ENCODE assay signal across 1 cellular context in the genomic region with DNA sequence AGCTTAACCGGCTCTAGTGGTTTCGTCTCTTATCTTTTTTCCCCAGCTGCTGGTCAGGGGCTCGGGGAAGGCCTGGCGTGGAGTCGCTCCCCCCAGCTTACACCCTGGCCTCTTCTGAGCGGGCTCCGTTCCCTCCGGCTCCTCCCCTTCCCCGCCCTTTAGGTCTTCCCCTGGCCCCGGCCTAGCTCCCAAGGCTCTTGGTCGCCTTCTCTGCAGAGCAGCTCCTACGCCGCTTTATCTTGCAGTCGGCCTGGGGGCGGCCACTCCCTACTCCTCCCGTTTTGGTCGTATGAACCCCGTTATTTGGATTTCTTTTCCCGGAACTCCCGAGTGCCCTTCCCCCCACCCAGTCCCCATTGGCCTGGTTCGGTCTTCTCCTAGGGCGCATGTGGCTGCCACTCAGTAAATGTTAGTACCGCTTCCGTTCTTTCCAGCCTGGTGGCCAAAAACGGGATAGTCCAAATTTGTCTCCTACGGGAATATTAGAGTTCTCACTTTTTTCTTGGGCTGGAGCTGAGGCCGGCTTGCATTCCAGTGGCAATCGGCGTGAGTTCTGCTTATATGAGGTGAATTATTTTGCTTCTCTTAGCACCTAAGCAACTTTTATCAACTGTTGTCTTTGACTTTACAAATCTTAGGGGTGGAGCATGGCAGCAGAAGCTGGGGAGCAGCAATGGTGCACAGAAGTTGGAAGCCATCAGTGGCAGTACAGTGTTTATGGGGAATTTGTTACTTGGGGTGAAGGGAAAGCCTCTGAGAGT.
TF ChIP-seq lines count a peak whose summit lies in the region.

No MANE protein-coding gene starts in this region.

TF ChIP-seq in HepG2, 621 proteins besides CTCF, POLR2A, EP300 and RAD21 (continued from another document and continues in another):
- TF ChIP-seq, protein P1, sequence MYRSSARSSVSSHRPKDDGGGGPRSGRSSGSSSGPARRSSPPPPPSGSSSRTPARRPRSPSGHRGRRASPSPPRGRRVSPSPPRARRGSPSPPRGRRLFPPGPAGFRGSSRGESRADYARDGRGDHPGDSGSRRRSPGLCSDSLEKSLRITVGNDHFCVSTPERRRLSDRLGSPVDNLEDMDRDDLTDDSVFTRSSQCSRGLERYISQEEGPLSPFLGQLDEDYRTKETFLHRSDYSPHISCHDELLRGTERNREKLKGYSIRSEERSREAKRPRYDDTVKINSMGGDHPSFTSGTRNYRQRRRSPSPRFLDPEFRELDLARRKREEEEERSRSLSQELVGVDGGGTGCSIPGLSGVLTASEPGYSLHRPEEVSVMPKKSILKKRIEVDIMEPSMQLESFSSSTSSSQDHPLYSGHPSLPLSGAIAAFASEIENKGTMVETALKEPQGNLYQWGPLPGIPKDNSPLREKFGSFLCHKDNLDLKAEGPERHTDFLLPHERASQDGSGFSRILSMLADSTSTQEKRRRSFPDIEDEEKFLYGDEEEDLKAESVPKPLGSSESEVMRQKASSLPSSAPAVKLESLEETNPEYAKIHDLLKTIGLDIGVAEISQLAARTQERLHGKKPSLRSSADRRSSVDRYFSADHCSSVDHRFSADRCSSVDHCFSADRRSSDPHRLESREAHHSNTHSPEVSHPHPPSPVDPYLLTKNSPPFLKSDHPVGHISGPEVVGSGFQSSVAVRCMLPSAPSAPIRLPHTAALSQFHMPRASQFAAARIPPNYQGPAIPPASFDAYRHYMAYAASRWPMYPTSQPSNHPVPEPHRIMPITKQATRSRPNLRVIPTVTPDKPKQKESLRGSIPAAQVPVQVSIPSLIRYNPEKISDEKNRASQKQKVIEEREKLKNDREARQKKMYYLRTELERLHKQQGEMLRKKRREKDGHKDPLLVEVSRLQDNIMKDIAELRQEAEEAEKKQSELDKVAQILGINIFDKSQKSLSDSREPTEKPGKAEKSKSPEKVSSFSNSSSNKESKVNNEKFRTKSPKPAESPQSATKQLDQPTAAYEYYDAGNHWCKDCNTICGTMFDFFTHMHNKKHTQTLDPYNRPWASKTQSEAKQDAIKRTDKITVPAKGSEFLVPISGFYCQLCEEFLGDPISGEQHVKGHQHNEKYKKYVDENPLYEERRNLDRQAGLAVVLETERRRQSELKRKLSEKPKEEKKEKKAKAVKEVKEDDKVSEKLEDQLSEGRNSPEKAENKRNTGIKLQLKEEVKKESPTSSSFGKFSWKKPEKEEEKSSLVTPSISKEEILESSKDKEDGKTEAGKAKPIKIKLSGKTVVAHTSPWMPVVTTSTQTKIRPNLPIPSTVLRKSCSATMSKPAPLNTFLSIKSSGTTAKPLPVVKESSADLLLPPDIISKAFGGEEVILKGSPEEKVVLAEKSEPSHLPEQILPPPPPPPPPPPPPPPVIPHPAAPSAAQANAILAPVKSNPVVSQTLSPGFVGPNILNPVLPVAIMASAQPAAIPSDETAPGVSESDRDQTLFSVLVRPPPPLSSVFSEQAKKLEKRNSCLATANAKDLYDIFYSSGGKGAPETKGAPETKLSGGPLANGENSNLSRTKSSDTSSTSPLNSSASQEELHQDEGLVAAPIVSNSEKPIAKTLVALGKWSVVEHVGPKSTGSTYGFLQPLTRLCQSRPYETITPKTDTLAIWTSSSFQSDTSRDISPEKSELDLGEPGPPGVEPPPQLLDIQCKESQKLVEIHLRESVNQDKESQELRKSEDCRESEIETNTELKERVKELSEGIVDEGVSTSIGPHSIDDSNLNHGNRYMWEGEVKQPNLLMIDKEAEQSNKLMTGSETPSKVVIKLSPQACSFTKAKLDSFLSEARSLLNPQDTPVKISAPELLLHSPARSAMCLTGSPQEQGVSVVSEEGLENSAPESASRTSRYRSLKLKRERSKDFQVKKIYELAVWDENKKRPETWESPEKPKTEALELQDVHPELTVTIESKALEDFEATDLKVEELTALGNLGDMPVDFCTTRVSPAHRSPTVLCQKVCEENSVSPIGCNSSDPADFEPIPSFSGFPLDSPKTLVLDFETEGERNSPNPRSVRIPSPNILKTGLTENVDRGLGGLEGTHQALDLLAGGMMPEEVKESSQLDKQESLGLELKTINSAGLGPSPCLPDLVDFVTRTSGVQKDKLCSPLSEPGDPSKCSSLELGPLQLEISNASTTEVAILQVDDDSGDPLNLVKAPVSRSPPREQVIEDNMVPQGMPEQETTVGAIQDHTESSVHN (CRISPR knock-in tag; IDR thresholded peaks at IDR 0.05), result no peak
- TF ChIP-seq ZNF281 (CRISPR knock-in tag; IDR thresholded peaks at IDR 0.05; ENCODE audit: borderline replicate concordance), result peak; percentile 96
- no peak for TF ChIP-seq ZNF468 (CRISPR knock-in tag; IDR thresholded peaks at IDR 0.05)
- TF ChIP-seq, protein P2, sequence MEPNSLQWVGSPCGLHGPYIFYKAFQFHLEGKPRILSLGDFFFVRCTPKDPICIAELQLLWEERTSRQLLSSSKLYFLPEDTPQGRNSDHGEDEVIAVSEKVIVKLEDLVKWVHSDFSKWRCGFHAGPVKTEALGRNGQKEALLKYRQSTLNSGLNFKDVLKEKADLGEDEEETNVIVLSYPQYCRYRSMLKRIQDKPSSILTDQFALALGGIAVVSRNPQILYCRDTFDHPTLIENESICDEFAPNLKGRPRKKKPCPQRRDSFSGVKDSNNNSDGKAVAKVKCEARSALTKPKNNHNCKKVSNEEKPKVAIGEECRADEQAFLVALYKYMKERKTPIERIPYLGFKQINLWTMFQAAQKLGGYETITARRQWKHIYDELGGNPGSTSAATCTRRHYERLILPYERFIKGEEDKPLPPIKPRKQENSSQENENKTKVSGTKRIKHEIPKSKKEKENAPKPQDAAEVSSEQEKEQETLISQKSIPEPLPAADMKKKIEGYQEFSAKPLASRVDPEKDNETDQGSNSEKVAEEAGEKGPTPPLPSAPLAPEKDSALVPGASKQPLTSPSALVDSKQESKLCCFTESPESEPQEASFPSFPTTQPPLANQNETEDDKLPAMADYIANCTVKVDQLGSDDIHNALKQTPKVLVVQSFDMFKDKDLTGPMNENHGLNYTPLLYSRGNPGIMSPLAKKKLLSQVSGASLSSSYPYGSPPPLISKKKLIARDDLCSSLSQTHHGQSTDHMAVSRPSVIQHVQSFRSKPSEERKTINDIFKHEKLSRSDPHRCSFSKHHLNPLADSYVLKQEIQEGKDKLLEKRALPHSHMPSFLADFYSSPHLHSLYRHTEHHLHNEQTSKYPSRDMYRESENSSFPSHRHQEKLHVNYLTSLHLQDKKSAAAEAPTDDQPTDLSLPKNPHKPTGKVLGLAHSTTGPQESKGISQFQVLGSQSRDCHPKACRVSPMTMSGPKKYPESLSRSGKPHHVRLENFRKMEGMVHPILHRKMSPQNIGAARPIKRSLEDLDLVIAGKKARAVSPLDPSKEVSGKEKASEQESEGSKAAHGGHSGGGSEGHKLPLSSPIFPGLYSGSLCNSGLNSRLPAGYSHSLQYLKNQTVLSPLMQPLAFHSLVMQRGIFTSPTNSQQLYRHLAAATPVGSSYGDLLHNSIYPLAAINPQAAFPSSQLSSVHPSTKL (CRISPR knock-in tag; IDR thresholded peaks at IDR 0.05), result no peak
- no peak; the same call in 1 of the 2 replicates for TF ChIP-seq CHD2 (IDR thresholded peaks at IDR 0.05; ENCODE audit: low read depth, low read length)
- TF ChIP-seq, protein P3, sequence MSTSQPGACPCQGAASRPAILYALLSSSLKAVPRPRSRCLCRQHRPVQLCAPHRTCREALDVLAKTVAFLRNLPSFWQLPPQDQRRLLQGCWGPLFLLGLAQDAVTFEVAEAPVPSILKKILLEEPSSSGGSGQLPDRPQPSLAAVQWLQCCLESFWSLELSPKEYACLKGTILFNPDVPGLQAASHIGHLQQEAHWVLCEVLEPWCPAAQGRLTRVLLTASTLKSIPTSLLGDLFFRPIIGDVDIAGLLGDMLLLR (CRISPR knock-in tag; IDR thresholded peaks at IDR 0.05), result peak; percentile 65; the same call in 1 of the 2 replicates
- no peak for TF ChIP-seq ZNF354B (CRISPR knock-in tag; IDR thresholded peaks at IDR 0.05)
- 0 out of 2 replicates have a peak, but pooled peaks have one; percentile 30 for TF ChIP-seq PRMT3 (CRISPR knock-in tag; IDR thresholded peaks at IDR 0.05; ENCODE audit: borderline replicate concordance, low read depth)
- no peak for TF ChIP-seq SIN3B (IDR thresholded peaks at IDR 0.05; ENCODE audit: low read length)
- peak; percentile 60; the same call in 1 of the 2 replicates for TF ChIP-seq ZNF770 (CRISPR knock-in tag; IDR thresholded peaks at IDR 0.05)
- peak; percentile 27; the same call in 1 of the 2 replicates for TF ChIP-seq NFKB2 (CRISPR knock-in tag; IDR thresholded peaks at IDR 0.05; ENCODE audit: borderline replicate concordance)
- TF ChIP-seq ZNF234 (CRISPR knock-in tag; conservative IDR thresholded peaks at IDR 0.05), result 0 out of 2 replicates have a peak, but pooled peaks have one; percentile 71
- TF ChIP-seq KLF9 (CRISPR knock-in tag; IDR thresholded peaks at IDR 0.05; ENCODE audit: low read depth), result no peak
- TF ChIP-seq, protein P4, sequence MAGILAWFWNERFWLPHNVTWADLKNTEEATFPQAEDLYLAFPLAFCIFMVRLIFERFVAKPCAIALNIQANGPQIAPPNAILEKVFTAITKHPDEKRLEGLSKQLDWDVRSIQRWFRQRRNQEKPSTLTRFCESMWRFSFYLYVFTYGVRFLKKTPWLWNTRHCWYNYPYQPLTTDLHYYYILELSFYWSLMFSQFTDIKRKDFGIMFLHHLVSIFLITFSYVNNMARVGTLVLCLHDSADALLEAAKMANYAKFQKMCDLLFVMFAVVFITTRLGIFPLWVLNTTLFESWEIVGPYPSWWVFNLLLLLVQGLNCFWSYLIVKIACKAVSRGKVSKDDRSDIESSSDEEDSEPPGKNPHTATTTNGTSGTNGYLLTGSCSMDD (CRISPR knock-in tag; IDR thresholded peaks at IDR 0.05), result no peak
- TF ChIP-seq ZBTB4 (CRISPR knock-in tag; IDR thresholded peaks at IDR 0.05; ENCODE audit: borderline replicate concordance), result peak; percentile 75; the same call in 1 of the 2 replicates
- TF ChIP-seq, protein P5, sequence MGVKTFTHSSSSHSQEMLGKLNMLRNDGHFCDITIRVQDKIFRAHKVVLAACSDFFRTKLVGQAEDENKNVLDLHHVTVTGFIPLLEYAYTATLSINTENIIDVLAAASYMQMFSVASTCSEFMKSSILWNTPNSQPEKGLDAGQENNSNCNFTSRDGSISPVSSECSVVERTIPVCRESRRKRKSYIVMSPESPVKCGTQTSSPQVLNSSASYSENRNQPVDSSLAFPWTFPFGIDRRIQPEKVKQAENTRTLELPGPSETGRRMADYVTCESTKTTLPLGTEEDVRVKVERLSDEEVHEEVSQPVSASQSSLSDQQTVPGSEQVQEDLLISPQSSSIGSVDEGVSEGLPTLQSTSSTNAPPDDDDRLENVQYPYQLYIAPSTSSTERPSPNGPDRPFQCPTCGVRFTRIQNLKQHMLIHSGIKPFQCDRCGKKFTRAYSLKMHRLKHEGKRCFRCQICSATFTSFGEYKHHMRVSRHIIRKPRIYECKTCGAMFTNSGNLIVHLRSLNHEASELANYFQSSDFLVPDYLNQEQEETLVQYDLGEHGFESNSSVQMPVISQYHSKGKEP (CRISPR knock-in tag; IDR thresholded peaks at IDR 0.05), result no peak
- no peak for TF ChIP-seq ZNF275 (CRISPR knock-in tag; IDR thresholded peaks at IDR 0.05; ENCODE audit: borderline replicate concordance)
- no peak for TF ChIP-seq ZNF264 (CRISPR knock-in tag; IDR thresholded peaks at IDR 0.05)
